ENCODE assay signal across 13 cellular contexts in genomic region chr18:62460851-62461300, GRCh38.
DNase-seq lines count a peak whose midpoint lies in the region; ATAC-seq, FAIRE-seq and TF ChIP-seq lines count a peak whose summit lies in the region.
"Had no signal": no experiment of that assay in that cellular context is flagged by ENCODE, and none has a peak within 500 bp of the region (broad histone marks: within the 10 kb centered on the region; RNA-seq: fewer than 3 reads in every experiment).

No MANE protein-coding gene starts in this region.

- 9% methylated on average over 1 of the region's 1 CpG for WGBS in K562 (ENCODE audit: insufficient coverage, low coverage, missing lambda C conversion rate)
- WGBS in HepG2 (ENCODE audit: low lambda C conversion rate) = 0% methylated on average over 1 of the region's 1 CpG
- WGBS in transverse colon (ENCODE audit: low coverage in 1 of 2), 2 donors = 75 to 77% methylated on average over 1 of the region's 1 CpG

- TF ChIP-seq RAD21 in K562 (CRISPR knock-in tag; conservative IDR thresholded peaks at IDR 0.05 in 1 of 2, IDR thresholded peaks at IDR 0.05 in 1 of 2) (no peak), HepG2 (CRISPR knock-in tag; IDR thresholded peaks at IDR 0.05) (peak; percentile 56; the same call in 1 of the 2 replicates)

- H3K4me2 ChIP-seq in K562 (ENCODE audit: insufficient read depth, low read length) (no peak overlapping the region), HepG2 (ENCODE audit: low read depth, low read length) (peak overlapping the region; percentile 64)
- H3K4me2 ChIP-seq: GM23338 had no signal

- CTCF ChIA-PET in Calu3 (lab: Charles Lee) = no interaction called here
- CTCF ChIA-PET in K562 (lab: Yijun Ruan, JAX; ENCODE audit: low intra/inter-chr PET ratio) = no interaction called here
- CTCF ChIA-PET in HepG2 (lab: Yijun Ruan, JAX; ENCODE audit: low intra/inter-chr PET ratio, low total read pairs) = interaction anchor here (1.8 kb wide), 1 partner anchor 8 kb away, joined by 8 read pairs; no protein-coding TSS in a partner anchor

- in situ Hi-C loops in K562 (cut with MboI) = no loop called here
- in situ Hi-C loops in HepG2 (cut with HindIII; ENCODE audit: extremely low pct_ligation_motif_present, low pct_unique_long_range_greater_than_20kb) = no loop called here
- in situ Hi-C loops in transverse colon (cut with MboI; ENCODE audit: low pct_ligation_motif_present in 1 of 4, low pct_unique_long_range_greater_than_20kb in 1 of 4, low sequenced_read_pairs in 3 of 4) = no loop called here

- FAIRE-seq in K562 (lab: Jason Lieb, UNC) (no peak), HepG2 (lab: Jason Lieb, UNC) (peak; percentile 94)

- no peaks in the 10 kb centered on the region for H3K27me3 Mint-ChIP-seq in Calu3 (ENCODE audit: unreplicated experiment)
- H3K27me3 Mint-ChIP-seq in naive thymus-derived CD8-positive, alpha-beta T cell = peaks cover 0 to 1% (median 0%) of the 10 kb centered on the region in 5 donors

- H2AFZ ChIP-seq in K562 (ENCODE audit: low read depth, low read length) = 0 out of 2 replicates have a peak overlapping the region, but pooled peaks have one; percentile 42
- H2AFZ ChIP-seq in HepG2 (ENCODE audit: low read length) = peak overlapping the region; percentile 1
- H2AFZ ChIP-seq: GM23338 had no signal

- H4K20me1 ChIP-seq in K562 (replicated peaks; ENCODE audit: control insufficient read depth, insufficient read depth, low read length) (no peaks in the 10 kb centered on the region), HepG2 (ENCODE audit: insufficient read depth, low read length) (no peaks in the 10 kb centered on the region)

- no peak overlapping the region for H3K4me3 Mint-ChIP-seq in Calu3 (ENCODE audit: low read depth, unreplicated experiment)
- no peak overlapping the region for H3K4me3 Mint-ChIP-seq in naive thymus-derived CD8-positive, alpha-beta T cell
- H3K4me3 Mint-ChIP-seq: activated naive CD4-positive, alpha-beta T cell treated with anti-CD3 and anti-CD28 coated beads, Interleukin-2, amount 10 ng/mL, durations not matched to agents 7 days and 5 days; GM23338 had no signal

- H3K27ac ChIP-seq in K562 (ENCODE audit: extremely low read depth, low read depth, low read length) (no peak overlapping the region), HepG2 (ENCODE audit: extremely low read length, insufficient read depth, low read length) (peak overlapping the region; percentile 95), transverse colon (no peak overlapping the region)

- no peak overlapping the region for H3K4me3 ChIP-seq in K562
- H3K4me3 ChIP-seq in HepG2 (replicated peaks in 1 of 3; ENCODE audit: insufficient read depth in 1 of 3, low read depth in 2 of 3, low read length in 3 of 3) = peak overlapping the region in 2 of 3 experiments; percentile 44 to 45; a peak in 4 of 6 replicates
- H3K4me3 ChIP-seq in transverse colon = no peak overlapping the region
- H3K4me3 ChIP-seq: GM23338 had no signal

- intact Hi-C loops in Calu3 (cut with micrococcal nuclease; ENCODE audit: unreplicated experiment) (loop anchor here (2.0 kb wide), 1 partner anchor 26 kb away; no protein-coding TSS in a partner anchor), K562 (cut with micrococcal nuclease) (no loop called here), HepG2 (cut with micrococcal nuclease; ENCODE audit: unreplicated experiment) (loop anchor here (1.0 to 2.0 kb wide), 3 partner anchors 9 to 62 kb away; partner anchors contain the start of gene ZCCHC2), transverse colon (cut with DNase I; ENCODE audit: low total_unique reads) (no loop called here)

- BruUV-seq in Calu3 (replicated peaks; lab: Mats Ljungman, UMichigan) (no TSS peak), K562 (replicated peaks; lab: Mats Ljungman, UMichigan) (no TSS peak), HepG2 (replicated peaks; lab: Mats Ljungman, UMichigan) (no TSS peak)

- TF ChIP-seq POLR2A in K562 (conservative IDR thresholded peaks at IDR 0.05) (no peak), HepG2 (IDR thresholded peaks at IDR 0.05; ENCODE audit: insufficient read depth in 1 of 2, low read depth in 2 of 2, low read length in 2 of 2) (peak in 1 of 2 experiments; percentile 42; a peak in 1 of 4 replicates), transverse colon (IDR thresholded peaks at IDR 0.05) (no peak)

- no peaks in the 10 kb centered on the region for H3K9me1 ChIP-seq in K562 (ENCODE audit: control insufficient read depth, insufficient read depth, low read length)

- no peak overlapping the region for H3K9ac ChIP-seq in K562 (ENCODE audit: insufficient read depth in 1 of 2, low read depth in 2 of 2, low read length in 2 of 2)
- peak overlapping the region; percentile 69 for H3K9ac ChIP-seq in HepG2 (ENCODE audit: insufficient read depth, low read depth, low read length)

- no peak for DNase-seq in Calu3
- DNase-seq in NCI-H146 (lab: John Stamatoyannopoulos, UW) = peak; percentile 32
- no peak for DNase-seq in K562 (ENCODE audit: extremely low read depth in 1 of 4, low spot score in 3 of 4)
- peak; percentile 99 for DNase-seq in HepG2 (ENCODE audit: low spot score)
- DNase-seq in transverse colon = no peak
- no peak for DNase-seq in KG1 (lab: John Stamatoyannopoulos, UW)
- no peak for DNase-seq in naive thymus-derived CD8-positive, alpha-beta T cell
- DNase-seq: activated naive CD4-positive, alpha-beta T cell treated with anti-CD3 and anti-CD28 coated beads, Interleukin-2, amount 10 ng/mL, durations not matched to agents 7 days and 5 days; BE2C; NCI-H510A treated with DMSO at 0.1 percent for 48 hours had no signal

- H3K27ac Mint-ChIP-seq in Calu3 (ENCODE audit: unreplicated experiment) = peak overlapping the region; percentile 46
- H3K27ac Mint-ChIP-seq in naive thymus-derived CD8-positive, alpha-beta T cell = no peak overlapping the region
- H3K27ac Mint-ChIP-seq: activated naive CD4-positive, alpha-beta T cell treated with anti-CD3 and anti-CD28 coated beads, Interleukin-2, amount 10 ng/mL, durations not matched to agents 7 days and 5 days; GM23338 had no signal

- H3K4me1 ChIP-seq in K562 (replicated peaks in 1 of 2; ENCODE audit: control insufficient read depth in 2 of 2, insufficient read depth in 2 of 2, low read length in 2 of 2) (no peaks in the 10 kb centered on the region; a peak in 1 of 5 replicates), HepG2 (ENCODE audit: insufficient read depth, low read length) (peaks cover 69% of the 10 kb centered on the region), transverse colon (no peaks in the 10 kb centered on the region)
- H3K4me1 ChIP-seq: BE2C had no signal

- no peaks in the 10 kb centered on the region for H3K27me3 ChIP-seq in K562 (ENCODE audit: control insufficient read depth in 2 of 2, insufficient read depth in 2 of 2, low read length in 2 of 2)
- no peaks in the 10 kb centered on the region for H3K27me3 ChIP-seq in HepG2 (ENCODE audit: control insufficient read depth in 1 of 2, insufficient read depth in 2 of 2, low read length in 2 of 2)
- H3K27me3 ChIP-seq in transverse colon = no peaks in the 10 kb centered on the region
- H3K27me3 ChIP-seq: BE2C had no signal

- H3K9me3 ChIP-seq in K562 (replicated peaks; ENCODE audit: control insufficient read depth, insufficient read depth, low read depth, low read length) (no peaks in the 10 kb centered on the region), HepG2 (ENCODE audit: low read length) (no peaks in the 10 kb centered on the region), transverse colon (no peaks in the 10 kb centered on the region)
- H3K9me3 ChIP-seq: BE2C had no signal

- H3K4me1 Mint-ChIP-seq in Calu3 (ENCODE audit: low read depth, unreplicated experiment) = peaks cover 18% of the 10 kb centered on the region
- H3K4me1 Mint-ChIP-seq in naive thymus-derived CD8-positive, alpha-beta T cell = peaks cover 0 to 2% (median 0%) of the 10 kb centered on the region in 4 donors
- H3K4me1 Mint-ChIP-seq: activated naive CD4-positive, alpha-beta T cell treated with anti-CD3 and anti-CD28 coated beads, Interleukin-2, amount 10 ng/mL, durations not matched to agents 7 days and 5 days had no signal

- TF ChIP-seq CTCF in Calu3 (IDR thresholded peaks at IDR 0.05; ENCODE audit: unreplicated experiment) = no peak
- no peak for TF ChIP-seq CTCF in K562 (IDR thresholded peaks at IDR 0.05 in 2 of 3, conservative IDR thresholded peaks at IDR 0.05 in 1 of 3; ENCODE audit: insufficient read depth in 2 of 3, low read depth in 1 of 3, low read length in 3 of 3)
- TF ChIP-seq CTCF in HepG2 (CRISPR knock-in tag; IDR thresholded peaks at IDR 0.05) = no peak
- no peak for TF ChIP-seq CTCF in transverse colon (IDR thresholded peaks at IDR 0.05)

- H3K36me3 ChIP-seq in K562 (ENCODE audit: control insufficient read depth, insufficient read depth, low read length) (no peaks in the 10 kb centered on the region), HepG2 (replicated peaks in 1 of 2; ENCODE audit: control insufficient read depth in 1 of 2, insufficient read depth in 2 of 2, low read length in 2 of 2) (no peaks in the 10 kb centered on the region), transverse colon (no peaks in the 10 kb centered on the region)
- H3K36me3 ChIP-seq: BE2C had no signal

- peaks cover 6% of the 10 kb centered on the region for H3K9me3 Mint-ChIP-seq in Calu3 (ENCODE audit: low read depth, unreplicated experiment)
- peaks cover 0 to 15% (median 3%) of the 10 kb centered on the region in 9 donors for H3K9me3 Mint-ChIP-seq in naive thymus-derived CD8-positive, alpha-beta T cell
- H3K9me3 Mint-ChIP-seq: GM23338 had no signal

- no peak for TF ChIP-seq EP300 in K562 (IDR thresholded peaks at IDR 0.05; ENCODE audit: low read length)
- peak; percentile 93 to 96 for TF ChIP-seq EP300 in HepG2 (IDR thresholded peaks at IDR 0.05; ENCODE audit: low read depth in 2 of 2, low read length in 2 of 2)
- TF ChIP-seq EP300 in HepG2 (CRISPR knock-in tag; IDR thresholded peaks at IDR 0.05; ENCODE audit: borderline replicate concordance) = peak; percentile 53; the same call in 1 of the 2 replicates
- TF ChIP-seq EP300 in transverse colon (IDR thresholded peaks at IDR 0.05; ENCODE audit: low read depth) = no peak

- ATAC-seq in K562 = no peak
- ATAC-seq in HepG2 = peak; percentile 96
- ATAC-seq in HG02884 (IDR thresholded peaks at IDR 0.05; ENCODE audit: unreplicated experiment) = no peak
- ATAC-seq in naive thymus-derived CD8-positive, alpha-beta T cell = no peak
- ATAC-seq: esophagus mucosa, GM23338 had no signal

- no peaks in the 10 kb centered on the region for H3K36me3 Mint-ChIP-seq in Calu3 (ENCODE audit: insufficient read depth, unreplicated experiment)
- peaks cover 0 to 8% (median 0%) of the 10 kb centered on the region in 3 donors for H3K36me3 Mint-ChIP-seq in naive thymus-derived CD8-positive, alpha-beta T cell
- H3K36me3 Mint-ChIP-seq: activated naive CD4-positive, alpha-beta T cell treated with anti-CD3 and anti-CD28 coated beads, Interleukin-2, amount 10 ng/mL, durations not matched to agents 7 days and 5 days had no signal

- POLR2A ChIA-PET in K562 (lab: Yijun Ruan, JAX) = no interaction called here
- POLR2A ChIA-PET in HepG2 (lab: Yijun Ruan, JAX) = interaction anchor here (0.9 to 4.1 kb wide), 7 partner anchors 8 to 66 kb away, joined by 3 to 12 read pairs (median 5); partner anchors contain the start of gene ZCCHC2
- POLR2A ChIA-PET in naive thymus-derived CD8-positive, alpha-beta T cell (lab: Charles Lee) = no interaction called here

- no peaks in the 10 kb centered on the region for H3K79me2 ChIP-seq in K562 (ENCODE audit: control insufficient read depth, insufficient read depth, low read length)
- H3K79me2 ChIP-seq in HepG2 (ENCODE audit: insufficient read depth, low read length) = peaks cover 3% of the 10 kb centered on the region

TF ChIP-seq in HepG2, 621 proteins besides CTCF, POLR2A, EP300 and RAD21 (continues in another document):
- TF ChIP-seq JDP2 (CRISPR knock-in tag; IDR thresholded peaks at IDR 0.05; ENCODE audit: borderline replicate concordance) = no peak

Comparison
In these comparisons a context has a peak if more than half of its experiments do, and no peak if none do; other contexts are left out.
1. DNase-seq: peak in NCI-H146 (single experiment) and HepG2 (single experiment); none in Calu3 (single experiment), K562 (0 of 4), transverse colon (single experiment), KG1 (single experiment) and naive thymus-derived CD8-positive, alpha-beta T cell (0 of 10).
2. H3K4me3 ChIP-seq: peak in HepG2 (2 of 3); none in K562 (single experiment) and transverse colon (0 of 4).
3. intact Hi-C loops: an anchor here in Calu3 (2.0 kb wide) and HepG2 (1.0 to 2.0 kb wide); none called in K562 and transverse colon.